9 cellular contexts compared by ENCODE assay signal in genomic region chrX:149541521-149542047, GRCh38. TPM values are rescaled to one million over a fixed set of nuclear protein-coding genes. Genes with fewer than 3 reads are reported as not detected.
DNase-seq lines count a peak whose midpoint lies in the region; ATAC-seq and TF ChIP-seq lines count a peak whose summit lies in the region.
"Had no signal": no experiment of that assay in that cellular context is flagged by ENCODE, and none has a peak within 500 bp of the region (broad histone marks: within the 10 kb centered on the region; RNA-seq: fewer than 3 reads in every experiment).

No MANE protein-coding gene starts in this region.

- no peaks in the 10 kb centered on the region for H3K9me3 Mint-ChIP-seq in naive thymus-derived CD8-positive, alpha-beta T cell

- H3K4me1 ChIP-seq in BE2C, result no peaks in the 10 kb centered on the region

- H3K27me3 Mint-ChIP-seq in naive thymus-derived CD8-positive, alpha-beta T cell, result no peaks in the 10 kb centered on the region

- no peak for TF ChIP-seq POLR2A in NB4 (IDR thresholded peaks at IDR 0.05; ENCODE audit: extremely low read depth, insufficient read length)

- peak overlapping the region; percentile 77 to 99 (median 95) for H3K4me3 Mint-ChIP-seq in naive thymus-derived CD8-positive, alpha-beta T cell

- H3K36me3 Mint-ChIP-seq in naive thymus-derived CD8-positive, alpha-beta T cell, result peaks cover 0 to 11% (median 0%) of the 10 kb centered on the region in 3 donors

- ATAC-seq in naive thymus-derived CD8-positive, alpha-beta T cell, result no peak

- H3K27ac Mint-ChIP-seq in naive thymus-derived CD8-positive, alpha-beta T cell, result peak overlapping the region; percentile 75 to 100 (median 100)

- no peaks in the 10 kb centered on the region for H3K36me3 ChIP-seq in BE2C

- POLR2A ChIA-PET in naive thymus-derived CD8-positive, alpha-beta T cell (lab: Charles Lee), result interaction anchor here (3.2 to 3.5 kb wide), 2 partner anchors 37 to 398 kb away, joined by 41 read pairs; partner anchors contain the start of genes EOLA2 and IDS

- H3K4me1 Mint-ChIP-seq in naive thymus-derived CD8-positive, alpha-beta T cell, result peaks cover 0 to 13% (median 7%) of the 10 kb centered on the region in 4 donors

- H3K4me3 ChIP-seq in BE2C (ENCODE audit: low read depth, low read length), result peak overlapping the region; percentile 71
- peak overlapping the region; percentile 80 for H3K4me3 ChIP-seq in NB4 (ENCODE audit: low read depth, low read length)

- no peaks in the 10 kb centered on the region for H3K27me3 ChIP-seq in BE2C

- no peaks in the 10 kb centered on the region for H3K9me3 ChIP-seq in BE2C

- DNase-seq in BE2C (no peak), NB4 (ENCODE audit: low read depth) (peak; percentile 27), ecto neural progenitor cell (ENCODE audit: low spot score) (peak; percentile 53), iPS-NIHi7 (ENCODE audit: extremely low spot score) (no peak), HPDE6-E6E7 (ENCODE audit: extremely low spot score) (no peak), NCI-H69 (lab: John Stamatoyannopoulos, UW) (no peak), NCI-H1092 (lab: John Stamatoyannopoulos, UW) (no peak)
- DNase-seq in naive thymus-derived CD8-positive, alpha-beta T cell, result no peak

- TF ChIP-seq CTCF in BE2C (IDR thresholded peaks at IDR 0.05; ENCODE audit: low read depth, low read length), result no peak
- no peak for TF ChIP-seq CTCF in NB4 (IDR thresholded peaks at IDR 0.05; ENCODE audit: low read depth, low read length)

RNA-seq across cellular contexts. Expression of gene EOLA1, which starts 0.8 kb away (rescaled TPM):
- 53.4 TPM for polyA plus RNA-seq in BE2C (2012; ENCODE audit: insufficient read depth, insufficient read length, low read depth)
- total RNA-seq in naive thymus-derived CD8-positive, alpha-beta T cell, result 10 to 100 TPM; 22.1 to 23.3 TPM
- polyA plus RNA-seq in naive thymus-derived CD8-positive, alpha-beta T cell, result 10 to 100 TPM; 24.4 to 35.3 (median 25.0) TPM

RNA-seq across cellular contexts. Expression of gene HSFX3, which starts 8.1 kb away (rescaled TPM):
- polyA plus RNA-seq in BE2C (2012; ENCODE audit: insufficient read depth, insufficient read length, low read depth), result not detected
- total RNA-seq in naive thymus-derived CD8-positive, alpha-beta T cell, result not detected
- polyA plus RNA-seq in naive thymus-derived CD8-positive, alpha-beta T cell, result not detected
- total RNA-seq: subcutaneous adipose tissue had no signal

RNA-seq across cellular contexts. Expression of gene IDS, which starts 36.5 kb away (rescaled TPM):
- polyA plus RNA-seq in BE2C (2012; ENCODE audit: insufficient read depth, insufficient read length, low read depth), result 213 TPM
- 100 to 1,000 TPM; 151 to 164 TPM for total RNA-seq in naive thymus-derived CD8-positive, alpha-beta T cell
- polyA plus RNA-seq in naive thymus-derived CD8-positive, alpha-beta T cell, result 10 to 100 TPM; 65.4 to 98.4 (median 81.1) TPM

RNA-seq across cellular contexts. Expression of gene MAGEA9B, which starts 45.7 kb away (rescaled TPM):
- not detected for polyA plus RNA-seq in BE2C (2012; ENCODE audit: insufficient read depth, insufficient read length, low read depth)
- total RNA-seq in naive thymus-derived CD8-positive, alpha-beta T cell, result not detected
- polyA plus RNA-seq in naive thymus-derived CD8-positive, alpha-beta T cell, result not detected
- total RNA-seq: subcutaneous adipose tissue had no signal

RNA-seq across cellular contexts. Expression of gene HSFX2, which starts 53.5 kb away (rescaled TPM):
- polyA plus RNA-seq in BE2C (2012; ENCODE audit: insufficient read depth, insufficient read length, low read depth), result not detected
- 1 to 10 TPM; 1.2 to 2.1 TPM for total RNA-seq in naive thymus-derived CD8-positive, alpha-beta T cell
- polyA plus RNA-seq in naive thymus-derived CD8-positive, alpha-beta T cell, result under 1 TPM in 1 of 3 donors, not detected in 2; 0.18 TPM

Comparison
In these comparisons a context has a peak if more than half of its experiments do, and no peak if none do; other contexts are left out.
1. DNase-seq: peak in NB4 (single experiment) and ecto neural progenitor cell (single experiment); none in BE2C (single experiment), naive thymus-derived CD8-positive, alpha-beta T cell (0 of 10), iPS-NIHi7 (single experiment), HPDE6-E6E7 (single experiment), NCI-H69 (single experiment) and NCI-H1092 (single experiment).